In the genomic region with DNA sequence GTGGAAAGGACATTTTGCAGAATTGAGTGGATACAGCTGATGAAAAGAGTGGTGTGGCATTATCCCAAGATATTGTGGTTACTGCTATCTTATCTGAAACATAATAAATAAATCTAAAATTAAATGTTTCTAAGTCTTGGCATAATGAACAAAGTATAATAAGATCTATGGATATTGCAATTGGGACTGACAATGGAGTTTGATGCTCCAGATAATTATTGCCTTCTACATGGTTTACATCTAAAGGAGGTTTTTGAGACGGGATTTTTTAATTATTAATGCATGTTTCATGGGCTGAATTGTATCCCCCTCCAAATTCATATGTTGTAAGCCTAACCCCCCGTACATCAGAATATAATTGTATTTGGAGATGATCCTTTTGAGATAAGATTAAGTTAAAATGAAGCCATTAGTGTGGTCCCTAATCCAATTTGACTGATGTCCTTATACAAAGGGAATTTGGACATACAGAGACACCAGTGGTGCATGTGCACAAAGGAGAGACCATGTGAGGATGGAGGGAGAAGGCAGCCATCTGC, we compare ENCODE assay signal across 25 cellular contexts.
"Had no signal": no experiment of that assay in that cellular context is flagged by ENCODE, and none has a peak within 500 bp of the region (broad histone marks: within the 10 kb centered on the region; RNA-seq: fewer than 3 reads in every experiment).

No MANE protein-coding gene starts in this region.

- H3K9me3 ChIP-seq: esophagus squamous epithelium, gastrocnemius medialis, lower lobe of right lung, ovary, psoas muscle, spleen, transverse colon, upper lobe of right lung, uterus had no signal

- H3K27me3 ChIP-seq: esophagus squamous epithelium, gastrocnemius medialis, ovary, spleen, transverse colon, upper lobe of right lung, uterus had no signal

- H3K27ac Mint-ChIP-seq: effector memory CD8-positive, alpha-beta T cell; natural killer cell; stimulated activated naive B cell treated with anti-CD40 and anti-IgM and Interleukin-4, amounts not matched to agents 10 μg/mL and 1 μg/mL and 100 μg/mL, for 72 hours; stimulated activated naive CD8-positive, alpha-beta T cell treated with anti-CD3 and anti-CD28 coated beads, Interleukin-15, Interleukin-2, amounts not matched to agents 100 ng/mL and 50 ng/mL, for 24 hours had no signal

- H3K27me3 Mint-ChIP-seq: effector memory CD8-positive, alpha-beta T cell; stimulated activated naive B cell treated with anti-CD40 and anti-IgM and Interleukin-4, amounts not matched to agents 10 μg/mL and 1 μg/mL and 100 μg/mL, for 72 hours; stimulated activated naive CD8-positive, alpha-beta T cell treated with anti-CD3 and anti-CD28 coated beads, Interleukin-15, Interleukin-2, amounts not matched to agents 100 ng/mL and 50 ng/mL, for 24 hours had no signal

- FAIRE-seq: endometrium, keratinocyte had no signal

- H3K9me3 Mint-ChIP-seq: effector memory CD8-positive, alpha-beta T cell; stimulated activated naive B cell treated with anti-CD40 and anti-IgM and Interleukin-4, amounts not matched to agents 10 μg/mL and 1 μg/mL and 100 μg/mL, for 72 hours; stimulated activated naive CD8-positive, alpha-beta T cell treated with anti-CD3 and anti-CD28 coated beads, Interleukin-15, Interleukin-2, amounts not matched to agents 100 ng/mL and 50 ng/mL, for 24 hours had no signal

- H3K4me3 ChIP-seq: esophagus squamous epithelium, gastrocnemius medialis, lower lobe of right lung, ovary, psoas muscle, skin epidermis, spleen, transverse colon, upper lobe of right lung, uterus had no signal

- H3K4me1 ChIP-seq: esophagus squamous epithelium, gastrocnemius medialis, lower lobe of right lung, psoas muscle, spleen, transverse colon, upper lobe of right lung, uterus had no signal

- H3K4me3 Mint-ChIP-seq: effector memory CD8-positive, alpha-beta T cell; natural killer cell; stimulated activated naive B cell treated with anti-CD40 and anti-IgM and Interleukin-4, amounts not matched to agents 10 μg/mL and 1 μg/mL and 100 μg/mL, for 72 hours; stimulated activated naive CD8-positive, alpha-beta T cell treated with anti-CD3 and anti-CD28 coated beads, Interleukin-15, Interleukin-2, amounts not matched to agents 100 ng/mL and 50 ng/mL, for 24 hours had no signal

- H3K4me1 Mint-ChIP-seq: natural killer cell had no signal

- H3K36me3 ChIP-seq: esophagus squamous epithelium, gastrocnemius medialis, lower lobe of right lung, ovary, spleen, transverse colon, upper lobe of right lung, uterus had no signal

- DNase-seq: cortex of kidney; effector memory CD8-positive, alpha-beta T cell; erythroblast; esophagus squamous epithelium; foreskin fibroblast; gastrocnemius medialis; head of caudate nucleus; left ventricle myocardium superior; lower lobe of right lung; natural killer cell; occipital lobe; ovary; posterior cingulate gyrus; psoas muscle; right cardiac atrium; spleen; stimulated activated CD4-positive, alpha-beta T cell treated with anti-CD3 and anti-CD28 coated beads, Interleukin-4, amount 100 ng/mL, for 4 hours; stimulated activated naive B cell treated with anti-CD40 and anti-IgM and Interleukin-4, amounts not matched to agents 10 μg/mL and 1 μg/mL and 100 μg/mL, for 72 hours; transverse colon; upper lobe of right lung; uterus had no signal

- H3K27ac ChIP-seq: esophagus squamous epithelium, gastrocnemius medialis, lower lobe of right lung, ovary, psoas muscle, skin epidermis, spleen, transverse colon, upper lobe of right lung, uterus had no signal

- H3K36me3 Mint-ChIP-seq: natural killer cell; stimulated activated naive B cell treated with anti-CD40 and anti-IgM and Interleukin-4, amounts not matched to agents 10 μg/mL and 1 μg/mL and 100 μg/mL, for 72 hours had no signal

- ATAC-seq: effector memory CD8-positive, alpha-beta T cell; gastrocnemius medialis; left ventricle myocardium superior; lower lobe of right lung; natural killer cell; psoas muscle; right cardiac atrium; stimulated activated naive B cell treated with anti-CD40 and anti-IgM and Interleukin-4, amounts not matched to agents 10 μg/mL and 1 μg/mL and 100 μg/mL, for 72 hours; upper lobe of right lung had no signal
